8 cellular contexts compared by ENCODE assay signal in genomic region chr2:197255550-197255949, GRCh38. TPM values are rescaled to one million over a fixed set of nuclear protein-coding genes. Genes with fewer than 3 reads are reported as not detected.
DNase-seq lines count a peak whose midpoint lies in the region; ATAC-seq and TF ChIP-seq lines count a peak whose summit lies in the region.

No MANE protein-coding gene starts in this region.

- H3K9me3 ChIP-seq in right cardiac atrium (ENCODE audit: control insufficient read depth, low read length) (no peaks in the 10 kb centered on the region), mammary epithelial cell (replicated peaks; ENCODE audit: insufficient read depth, low read length) (no peaks in the 10 kb centered on the region), HAP-1 (no peaks in the 10 kb centered on the region)

- no peak overlapping the region for H3K9ac ChIP-seq in mammary epithelial cell (ENCODE audit: insufficient read depth, low read length)

- peaks cover 1% of the 10 kb centered on the region for H3K4me1 ChIP-seq in right cardiac atrium (ENCODE audit: control insufficient read depth, insufficient read depth, low read length)
- H3K4me1 ChIP-seq in mammary epithelial cell (ENCODE audit: insufficient read depth, low read length) = no peaks in the 10 kb centered on the region
- H3K4me1 ChIP-seq in HAP-1 = no peaks in the 10 kb centered on the region; the same call in 1 of the 2 replicates

- H3K27me3 ChIP-seq in right cardiac atrium (ENCODE audit: control insufficient read depth, insufficient read depth) (no peaks in the 10 kb centered on the region), mammary epithelial cell (ENCODE audit: insufficient read depth, low read length) (no peaks in the 10 kb centered on the region), HAP-1 (ENCODE audit: low read depth) (no peaks in the 10 kb centered on the region)

- H3K36me3 ChIP-seq in mammary epithelial cell (ENCODE audit: insufficient read depth, low read length) (no peaks in the 10 kb centered on the region), HAP-1 (replicated peaks) (no peaks in the 10 kb centered on the region)

- no peak overlapping the region for H2AFZ ChIP-seq in mammary epithelial cell (ENCODE audit: low read depth, low read length)

- no peaks in the 10 kb centered on the region for H4K20me1 ChIP-seq in mammary epithelial cell (ENCODE audit: insufficient read depth, low read length)

- dilution Hi-C loops in mammary epithelial cell (cut with HindIII; ENCODE audit: low sequenced_read_pairs) = no loop called here

- TF ChIP-seq CTCF in mammary epithelial cell (conservative IDR thresholded peaks at IDR 0.05 in 1 of 2, IDR thresholded peaks at IDR 0.05 in 1 of 2; ENCODE audit: extremely low read depth in 1 of 2, insufficient read depth in 1 of 2, low read depth in 1 of 2, low read length in 2 of 2) = no peak

- DNase-seq in SIG-M5 (lab: John Stamatoyannopoulos, UW) (peak; percentile 70), right cardiac atrium (peak; percentile 73 to 90 (median 86)), mammary epithelial cell (no peak), HAP-1 (ENCODE audit: low spot score in 2 of 2) (no peak)
- DNase-seq in activated gamma-delta T cell treated with anti-CD3 and anti-CD28 coated beads, Interleukin-2, amount 50 U/mL, for 16 hours (ENCODE audit: low read depth) = peak; percentile 66
- peak; percentile 49 to 71 for DNase-seq in stimulated activated CD4-positive, alpha-beta T cell treated with anti-CD3 and anti-CD28 coated beads, Interleukin-12 subunit alpha, Interleukin-12 subunit beta, amount 100 ng/mL, for 24 hours (ENCODE audit: low read depth in 2 of 2)

- ATAC-seq in GM18511 (IDR thresholded peaks at IDR 0.05; ENCODE audit: unreplicated experiment) = peak; percentile 92
- ATAC-seq in HG02943 (IDR thresholded peaks at IDR 0.05; ENCODE audit: low read depth, unreplicated experiment) = peak; percentile 92
- peak; percentile 92 to 95 for ATAC-seq in right cardiac atrium

- H3K4me2 ChIP-seq in mammary epithelial cell (ENCODE audit: insufficient read depth, low read depth, low read length) = no peak overlapping the region

- in situ Hi-C loops in mammary epithelial cell (cut with MboI; ENCODE audit: low sequenced_read_pairs in 2 of 2) = no loop called here
- in situ Hi-C loops in HAP-1 (cut with MboI; ENCODE audit: low sequenced_read_pairs) = no loop called here

- intact Hi-C loops in right cardiac atrium (cut with DNase I) (loop anchor here in 1 of 4 donors (10.0 kb wide), 1 partner anchor 51 kb away; no protein-coding TSS in a partner anchor), mammary epithelial cell (cut with micrococcal nuclease) (no loop called here)

- H3K27ac ChIP-seq in right cardiac atrium (ENCODE audit: low read length) = no peak overlapping the region
- H3K27ac ChIP-seq in mammary epithelial cell (ENCODE audit: insufficient read depth, low read depth, low read length) = no peak overlapping the region

- CTCF ChIA-PET in mammary epithelial cell (lab: Charles Lee; ENCODE audit: low non-redundant PET) = no interaction called here

- BruUV-seq in mammary epithelial cell (replicated peaks; lab: Mats Ljungman, UMichigan) = no TSS peak

- 33% methylated on average over 9 of the region's 9 CpGs for WGBS in right cardiac atrium
- WGBS in mammary epithelial cell (ENCODE audit: low coverage, missing lambda C conversion rate) = 75% methylated on average over 6 of the region's 9 CpGs

- no peaks in the 10 kb centered on the region for H3K79me2 ChIP-seq in mammary epithelial cell (ENCODE audit: insufficient read depth, low read length)

- no peak overlapping the region for H3K4me3 ChIP-seq in right cardiac atrium (ENCODE audit: low read length)
- no peak overlapping the region for H3K4me3 ChIP-seq in mammary epithelial cell (replicated peaks in 1 of 3; ENCODE audit: insufficient read depth in 1 of 3, low read depth in 2 of 3, low read length in 3 of 3)
- H3K4me3 ChIP-seq in HAP-1 = no peak overlapping the region

RNA-seq across cellular contexts. Expression of gene ANKRD44, which starts 55.0 kb away (rescaled TPM):
- total RNA-seq in right cardiac atrium = 10 to 100 TPM; 13.9 to 18.8 (median 14.5) TPM
- 4.8 TPM for polyA plus RNA-seq in right cardiac atrium
- total RNA-seq in mammary epithelial cell = 10 to 100 TPM in 1 of 2 donors, 1 to 10 TPM in 1; 4.0 to 10.2 TPM
- polyA plus RNA-seq in mammary epithelial cell = 2.5 TPM
- polyA minus RNA-seq in mammary epithelial cell = 0.88 TPM

Comparison
In these comparisons a context has a peak if more than half of its experiments do, and no peak if none do; other contexts are left out.
1. DNase-seq: peak in SIG-M5 (single experiment), activated gamma-delta T cell treated with anti-CD3 and anti-CD28 coated beads, Interleukin-2, amount 50 U/mL, for 16 hours (single experiment), right cardiac atrium (3 of 3) and stimulated activated CD4-positive, alpha-beta T cell treated with anti-CD3 and anti-CD28 coated beads, Interleukin-12 subunit alpha, Interleukin-12 subunit beta, amount 100 ng/mL, for 24 hours (2 of 2); none in mammary epithelial cell (single experiment) and HAP-1 (0 of 2).
2. Peak in every context shown above with its lines, with median percentiles within 50 percentile points of each other: ATAC-seq.